In genomic region chr19:53076984-53077383, GRCh38 we compare ENCODE assay signal across 10 cellular contexts. TPM values are rescaled to one million over a fixed set of nuclear protein-coding genes. Genes with fewer than 3 reads are reported as not detected.
A peak's percentile ranks its signal among the peaks of the same experiment; 100 is the strongest.
DNase-seq lines count a peak whose midpoint lies in the region; ATAC-seq and TF ChIP-seq lines count a peak whose summit lies in the region.
"Had no signal": no experiment of that assay in that cellular context is flagged by ENCODE, and none has a peak within 500 bp of the region (broad histone marks: within the 10 kb centered on the region; RNA-seq: fewer than 3 reads in every experiment).

No MANE protein-coding gene starts in this region.

- H3K36me3 ChIP-seq in body of pancreas (replicated peaks in 1 of 2; ENCODE audit: insufficient read depth in 1 of 2, low read depth in 2 of 2) (peaks cover 15 to 20% of the 10 kb centered on the region in 2 donors), testis (ENCODE audit: low read depth, missing control alignments) (no peaks in the 10 kb centered on the region)

- TF ChIP-seq POLR2A in body of pancreas (IDR thresholded peaks at IDR 0.05) (no peak), testis (IDR thresholded peaks at IDR 0.05) (no peak)

- H3K27ac ChIP-seq in body of pancreas, result no peak overlapping the region
- no peak overlapping the region for H3K27ac ChIP-seq in testis
- H3K27ac ChIP-seq: HL-60 had no signal

- H3K4me1 ChIP-seq in body of pancreas (no peaks in the 10 kb centered on the region), testis (no peaks in the 10 kb centered on the region)

- no peaks in the 10 kb centered on the region for H3K27me3 ChIP-seq in body of pancreas
- no peaks in the 10 kb centered on the region for H3K27me3 ChIP-seq in testis

- TF ChIP-seq CTCF in body of pancreas (IDR thresholded peaks at IDR 0.05) (peak; percentile 8 to 49 (median 30)), testis (IDR thresholded peaks at IDR 0.05) (peak; percentile 29 to 42 (median 33))

- DNase-seq in NCI-H2029 (lab: John Stamatoyannopoulos, UW) (peak; percentile 13), NCI-H2029 treated with DMSO at 0.1 percent for 48 hours (lab: John Stamatoyannopoulos, UW) (no peak), body of pancreas (peak; percentile 40 to 61 (median 46)), iris pigment epithelial cell (ENCODE audit: low read depth) (peak; percentile 74), testis (peak; percentile 78), OCI-M1 (lab: John Stamatoyannopoulos, UW) (no peak), dedifferentiated amniotic fluid mesenchymal stem cell (ENCODE audit: extremely low spot score) (no peak)
- DNase-seq in activated effector memory CD4-positive, alpha-beta T cell treated with Interleukin-2 at 50 U/mL for 16 hours, result no peak
- DNase-seq: activated T-cell treated with anti-CD3 and anti-CD28 coated beads, Interleukin-2, amount 50 U/mL, for 4 hours had no signal

- intact Hi-C loops in body of pancreas (cut with DNase I), result no loop called here
- intact Hi-C loops in testis (cut with DNase I; ENCODE audit: low total_unique reads), result no loop called here

- peak; percentile 55 for ATAC-seq in body of pancreas
- ATAC-seq: activated T-cell treated with anti-CD3 and anti-CD28 coated beads, Interleukin-2, amount 50 U/mL, for 4 hours had no signal

- 43 to 47% methylated on average over 10 of the region's 10 CpGs for WGBS in body of pancreas, 2 donors
- WGBS in testis, 2 donors, result 32 to 46% methylated on average over 10 of the region's 10 CpGs

- H3K9me3 ChIP-seq in body of pancreas (peaks cover 0 to 11% (median 0%) of the 10 kb centered on the region in 3 donors), testis (no peaks in the 10 kb centered on the region)

- H3K4me3 ChIP-seq in body of pancreas (no peak overlapping the region), testis (no peak overlapping the region)

RNA-seq across cellular contexts. Expression of gene ZNF160, which starts 26.2 kb away (rescaled TPM):
- total RNA-seq in body of pancreas (10 to 100 TPM; 16.6 to 32.3 TPM), testis (100 to 1,000 TPM; 113 TPM)
- polyA plus RNA-seq in testis (ENCODE audit: insufficient read depth, low read depth, low replicate concordance), result 30.1 TPM

RNA-seq across cellular contexts. Expression of gene ERVV-2, which starts 32.4 kb away (rescaled TPM):
- total RNA-seq in body of pancreas (not detected), testis (not detected)
- 0.12 TPM for polyA plus RNA-seq in testis (ENCODE audit: insufficient read depth, low read depth, low replicate concordance)
- total RNA-seq: activated T-cell treated with anti-CD3 and anti-CD28 coated beads, Interleukin-2, amount 50 U/mL, for 4 hours had no signal

RNA-seq across cellular contexts. Expression of gene ZNF415, which starts 55.7 kb away (rescaled TPM):
- total RNA-seq in body of pancreas (1 to 10 TPM; 3.9 to 6.9 TPM), testis (10 to 100 TPM; 43.8 to 63.8 TPM)
- 42.5 TPM for polyA plus RNA-seq in testis (ENCODE audit: insufficient read depth, low read depth, low replicate concordance)

Comparison
In these comparisons a context has a peak if more than half of its experiments do, and no peak if none do; other contexts are left out.
1. DNase-seq: peak in NCI-H2029 (single experiment), body of pancreas (4 of 4), iris pigment epithelial cell (single experiment) and testis (single experiment); none in NCI-H2029 treated with DMSO at 0.1 percent for 48 hours (single experiment), OCI-M1 (single experiment), dedifferentiated amniotic fluid mesenchymal stem cell (single experiment) and activated effector memory CD4-positive, alpha-beta T cell treated with Interleukin-2 at 50 U/mL for 16 hours (single experiment).
2. RNA of gene ZNF415, which starts 55.7 kb away (total RNA-seq): 43.8 to 63.8 TPM in testis; 3.9 to 6.9 TPM in body of pancreas; every median in the first group is over 4 times any median in the second.